In genomic region chr5:33969572-33970452, GRCh38 we compare ENCODE assay signal across 8 cellular contexts. TPM values are rescaled to one million over a fixed set of nuclear protein-coding genes. Genes with fewer than 3 reads are reported as not detected.
A peak's percentile ranks its signal among the peaks of the same experiment; 100 is the strongest.
DNase-seq lines count a peak whose midpoint lies in the region; ATAC-seq and TF ChIP-seq lines count a peak whose summit lies in the region.

No MANE protein-coding gene starts in this region.

- H3K4me1 Mint-ChIP-seq in stimulated activated naive CD8-positive, alpha-beta T cell treated with anti-CD3 and anti-CD28 coated beads, Interleukin-15, amount 100 ng/mL, for 72 hours, result peaks cover 20% of the 10 kb centered on the region

- POLR2A ChIA-PET in A673 (lab: Charles Lee; ENCODE audit: low non-redundant PET), result no interaction called here

- H3K4me3 Mint-ChIP-seq in stimulated activated naive CD8-positive, alpha-beta T cell treated with anti-CD3 and anti-CD28 coated beads, Interleukin-15, amount 100 ng/mL, for 72 hours, result no peak overlapping the region

- no peaks in the 10 kb centered on the region for H3K9me3 Mint-ChIP-seq in stimulated activated naive CD8-positive, alpha-beta T cell treated with anti-CD3 and anti-CD28 coated beads, Interleukin-15, amount 100 ng/mL, for 72 hours

- no peaks in the 10 kb centered on the region for H3K27me3 ChIP-seq in A673 (replicated peaks; ENCODE audit: insufficient read depth, low read depth, low read length, poor library complexity)

- no TSS peak for BruUV-seq in A673 (replicated peaks; lab: Mats Ljungman, UMichigan)

- DNase-seq in A673 (ENCODE audit: low spot score) (peak; percentile 60), GM13976 (ENCODE audit: low spot score) (peak; percentile 72), NCI-H446 (lab: John Stamatoyannopoulos, UW) (peak; percentile 35 to 64), astrocyte of the hippocampus (ENCODE audit: low read depth, low spot score) (peak; percentile 67), iPS-NIHi11 (ENCODE audit: low spot score) (peak; percentile 70), cerebellar nuclear complex (lab: John Stamatoyannopoulos, UW) (no peak)
- peak in 1 of 2 donors; percentile 5 for DNase-seq in stimulated activated naive CD8-positive, alpha-beta T cell treated with anti-CD3 and anti-CD28 coated beads, Interleukin-15, amount 100 ng/mL, for 72 hours

- ATAC-seq in HG02852 (IDR thresholded peaks at IDR 0.05; ENCODE audit: unreplicated experiment), result peak; percentile 77
- peak; percentile 80 for ATAC-seq in stimulated activated naive CD8-positive, alpha-beta T cell treated with anti-CD3 and anti-CD28 coated beads, Interleukin-15, amount 100 ng/mL, for 72 hours

- CTCF ChIA-PET in A673 (lab: Charles Lee), result interaction anchor here (0.6 to 2.6 kb wide), 8 partner anchors 13 to 536 kb away, joined by 3 to 31 read pairs (median 4); partner anchors contain the start of genes RXFP3 and TARS1

- H3K9me3 ChIP-seq in A673 (ENCODE audit: low read depth, low read length, poor library complexity, severe bottlenecking), result no peaks in the 10 kb centered on the region

- H3K27ac Mint-ChIP-seq in stimulated activated naive CD8-positive, alpha-beta T cell treated with anti-CD3 and anti-CD28 coated beads, Interleukin-15, amount 100 ng/mL, for 72 hours, result no peak overlapping the region

- no peaks in the 10 kb centered on the region for H3K27me3 Mint-ChIP-seq in stimulated activated naive CD8-positive, alpha-beta T cell treated with anti-CD3 and anti-CD28 coated beads, Interleukin-15, amount 100 ng/mL, for 72 hours

- intact Hi-C loops in A673 (cut with micrococcal nuclease; ENCODE audit: unreplicated experiment), result loop anchor here (1.0 kb wide), 1 partner anchor 534 kb away; no protein-coding TSS in a partner anchor

- no peak overlapping the region for H3K27ac ChIP-seq in A673 (ENCODE audit: low read depth, low read length, poor library complexity, severe bottlenecking)

- no peaks in the 10 kb centered on the region for H3K4me1 ChIP-seq in A673 (ENCODE audit: insufficient read depth, low read length, poor library complexity, severe bottlenecking)

- TF ChIP-seq CTCF in A673 (conservative IDR thresholded peaks at IDR 0.05; ENCODE audit: low read depth, low read length) (peak; percentile 85), GM13976 (IDR thresholded peaks at IDR 0.05; ENCODE audit: borderline replicate concordance, control extremely low read depth, extremely low read depth, insufficient read depth, missing control alignments) (peak; percentile 75)

- no peak overlapping the region for H3K4me3 ChIP-seq in A673 (ENCODE audit: low read depth, low read length, poor library complexity, severe bottlenecking)

- H3K36me3 ChIP-seq in A673 (ENCODE audit: insufficient read depth, low read length, poor library complexity, severe bottlenecking), result no peaks in the 10 kb centered on the region

- in situ Hi-C loops in GM13976 (cut with MboI; ENCODE audit: low sequenced_read_pairs, unreplicated experiment), result loop anchor here (10.0 kb wide), 1 partner anchor 535 kb away; no protein-coding TSS in a partner anchor

RNA-seq across cellular contexts. Expression of gene SLC45A2, which starts 14.7 kb away (rescaled TPM):
- total RNA-seq in A673 (2021), result 0.28 and 0.31 TPM in 2 replicates

RNA-seq across cellular contexts. Expression of gene RXFP3, which starts 33.6 kb away (rescaled TPM):
- not detected in 2 replicates for total RNA-seq in A673 (2021)

RNA-seq across cellular contexts. Expression of gene AMACR, which starts 38.0 kb away (rescaled TPM):
- 11.8 and 13.9 TPM in 2 replicates for total RNA-seq in A673 (2021)

Comparison
In these comparisons a context has a peak if more than half of its experiments do, and no peak if none do; other contexts are left out.
1. DNase-seq: peak in A673 (single experiment), GM13976 (single experiment), NCI-H446 (2 of 2), astrocyte of the hippocampus (single experiment) and iPS-NIHi11 (single experiment); none in cerebellar nuclear complex (0 of 2).